Comparison of ENCODE assay signal across 7 cellular contexts in the genomic region with DNA sequence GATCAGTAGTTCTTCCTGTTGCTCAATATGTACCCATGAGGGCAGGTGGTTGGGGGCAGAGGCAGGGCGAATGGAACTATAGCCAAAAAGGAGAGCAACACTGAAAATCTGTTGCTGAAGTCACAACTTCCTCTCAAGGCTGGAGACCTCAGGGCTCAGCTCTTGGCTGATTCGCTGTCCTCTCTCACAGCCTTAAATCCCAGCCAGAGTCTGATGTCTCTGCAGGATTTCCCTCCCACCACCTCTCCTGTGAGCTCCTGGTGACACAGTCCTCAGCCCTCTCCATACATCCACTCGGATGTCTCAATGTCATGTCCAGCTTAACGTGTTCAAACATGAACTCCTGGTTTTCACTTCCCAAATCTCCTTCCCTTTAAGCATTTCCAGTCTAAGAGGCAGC.
DNase-seq lines count a peak whose midpoint lies in the region; ATAC-seq, FAIRE-seq and TF ChIP-seq lines count a peak whose summit lies in the region.
"Not testable (repeated sequence)": the region's sequence is repeated elsewhere in the genome, so short reads cannot be mapped to it uniquely, and the experiment has no call there.

No MANE protein-coding gene starts in this region.

- H3K27ac ChIP-seq in A549; foreskin keratinocyte; right lobe of liver; aorta (ENCODE audit: low read depth in 1 of 2, low read length in 2 of 2): not testable (repeated sequence)

- TF ChIP-seq CTCF in A549 (IDR thresholded peaks at IDR 0.05); foreskin keratinocyte (conservative IDR thresholded peaks at IDR 0.05); right lobe of liver (IDR thresholded peaks at IDR 0.05): not testable (repeated sequence)

- not testable (repeated sequence) for H3K4me3 ChIP-seq in A549; right lobe of liver; aorta (ENCODE audit: low read length in 2 of 2)

- ATAC-seq in A549 (peak; percentile 61 to 66; a peak in 4 of 6 replicates), foreskin keratinocyte (peak; percentile 32), left lobe of liver (peak; percentile 37), right lobe of liver (peak in 3 of 4 donors; percentile 41 to 69 (median 59)), sciatic nerve (peak; percentile 59), aorta (ENCODE audit: low FRiP score) (peak; percentile 45)
- peak; percentile 12 for ATAC-seq in activated T-helper 17 cell treated with anti-CD3 and anti-CD28 coated beads, Interleukin-2, amount 50 U/mL, for 72 hours (replicated peaks)

- not testable (repeated sequence) for FAIRE-seq in A549 (lab: Jason Lieb, UNC)

- CTCF ChIA-PET in A549 (lab: Yijun Ruan, JAX) = not testable (repeated sequence)

- DNase-seq in A549 (ENCODE audit: low read depth in 1 of 2, low spot score in 1 of 2); foreskin keratinocyte; left lobe of liver (ENCODE audit: low spot score); right lobe of liver; sciatic nerve (ENCODE audit: low spot score); aorta: not testable (repeated sequence)

- H3K4me1 Mint-ChIP-seq in activated T-helper 17 cell treated with anti-CD3 and anti-CD28 coated beads, Interleukin-2, amount 50 U/mL, for 72 hours = not testable (repeated sequence)

- not testable (repeated sequence) for H3K27ac Mint-ChIP-seq in activated T-helper 17 cell treated with anti-CD3 and anti-CD28 coated beads, Interleukin-2, amount 50 U/mL, for 72 hours

- not testable (repeated sequence) for H3K9me3 ChIP-seq in A549; right lobe of liver; aorta (ENCODE audit: control insufficient read depth, low read length)

- 73% methylated on average over 1 of the region's 4 CpGs for WGBS in A549 (ENCODE audit: missing lambda C conversion rate)
- 17% methylated on average over 1 of the region's 4 CpGs for whole genome bisulfite sequencing in right lobe of liver (ENCODE audit: insufficient coverage, low coverage, low lambda C conversion rate, missing lambda C conversion rate)
- WGBS in aorta, 2 donors = 76 to 80% methylated on average over 1 of the region's 4 CpGs

- H3K4me2 ChIP-seq in A549 = not testable (repeated sequence)

- not testable (repeated sequence) for H3K4me3 Mint-ChIP-seq in activated T-helper 17 cell treated with anti-CD3 and anti-CD28 coated beads, Interleukin-2, amount 50 U/mL, for 72 hours

- H3K36me3 Mint-ChIP-seq in activated T-helper 17 cell treated with anti-CD3 and anti-CD28 coated beads, Interleukin-2, amount 50 U/mL, for 72 hours (ENCODE audit: low read depth) = not testable (repeated sequence)

- intact Hi-C loops in right lobe of liver (cut with DNase I); sciatic nerve (cut with DNase I); aorta (cut with DNase I): not testable (repeated sequence)

- not testable (repeated sequence) for TF ChIP-seq EP300 in A549 (IDR thresholded peaks at IDR 0.05)

- not testable (repeated sequence) for H3K27me3 Mint-ChIP-seq in activated T-helper 17 cell treated with anti-CD3 and anti-CD28 coated beads, Interleukin-2, amount 50 U/mL, for 72 hours

- TF ChIP-seq RAD21 in A549 (conservative IDR thresholded peaks at IDR 0.05 in 1 of 2, IDR thresholded peaks at IDR 0.05 in 1 of 2) = not testable (repeated sequence)

- H3K27me3 ChIP-seq in foreskin keratinocyte; right lobe of liver; aorta (ENCODE audit: control insufficient read depth in 1 of 2, insufficient read depth in 2 of 2, low read length in 1 of 2): not testable (repeated sequence)

- H3K9me3 Mint-ChIP-seq in activated T-helper 17 cell treated with anti-CD3 and anti-CD28 coated beads, Interleukin-2, amount 50 U/mL, for 72 hours = not testable (repeated sequence)

- H3K36me3 ChIP-seq in right lobe of liver; aorta (ENCODE audit: control insufficient read depth in 1 of 2, insufficient read depth in 2 of 2, low read length in 1 of 2): not testable (repeated sequence)

- POLR2A ChIA-PET in A549 (lab: Yijun Ruan, JAX) = not testable (repeated sequence)

- TF ChIP-seq POLR2A in A549 (IDR thresholded peaks at IDR 0.05; ENCODE audit: low read length); right lobe of liver (IDR thresholded peaks at IDR 0.05): not testable (repeated sequence)

- not testable (repeated sequence) for H3K4me1 ChIP-seq in A549; foreskin keratinocyte; right lobe of liver; aorta (ENCODE audit: control insufficient read depth in 1 of 2, insufficient read depth in 2 of 2, low read length in 2 of 2)

Comparison
In these comparisons a context has a peak if more than half of its experiments do, and no peak if none do; other contexts are left out.
1. ATAC-seq: peak in every context shown above with its lines; median percentile 64 in A549; 59 in right lobe of liver; 59 in sciatic nerve; 45 in aorta; 37 in left lobe of liver; 32 in foreskin keratinocyte; 12 in activated T-helper 17 cell treated with anti-CD3 and anti-CD28 coated beads, Interleukin-2, amount 50 U/mL, for 72 hours.